In the genomic region with DNA sequence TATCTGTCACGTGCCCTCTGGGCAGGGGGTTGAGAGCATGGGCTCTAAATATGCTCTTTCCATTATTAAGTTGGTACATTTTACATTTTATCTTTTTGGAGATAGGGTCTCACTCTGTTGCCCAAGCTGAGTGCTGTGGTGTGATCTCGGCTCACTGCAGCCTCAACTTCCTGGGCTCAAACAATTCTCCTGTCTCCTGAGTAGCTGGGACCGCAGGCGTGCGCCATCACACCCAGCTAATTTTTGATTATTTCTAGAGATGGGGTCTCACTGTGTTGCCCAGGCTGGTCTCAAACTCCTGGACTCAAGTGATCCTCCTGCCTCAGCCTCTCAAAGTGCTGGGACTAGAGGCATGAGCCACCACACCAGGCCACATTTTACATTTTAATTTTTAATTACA, we compare ENCODE assay signal across 23 cellular contexts. TPM values are rescaled to one million over a fixed set of nuclear protein-coding genes. Genes with fewer than 3 reads are reported as not detected.
DNase-seq lines count a peak whose midpoint lies in the region; ATAC-seq and TF ChIP-seq lines count a peak whose summit lies in the region.
"Had no signal": no experiment of that assay in that cellular context is flagged by ENCODE, and none has a peak within 500 bp of the region (broad histone marks: within the 10 kb centered on the region; RNA-seq: fewer than 3 reads in every experiment).

No MANE protein-coding gene starts in this region.

- DNase-seq in GM23338 (ENCODE audit: low spot score) (no peak), posterior vena cava (ENCODE audit: low spot score) (peak; percentile 55), OCI-LY7 (ENCODE audit: low spot score) (no peak), endothelial cell (ENCODE audit: low spot score) (no peak)
- DNase-seq: 8988T; ACHN; BE2C; C1 segment of cervical spinal cord; CD4-positive, alpha-beta memory T cell; CD4-positive, CD25-positive, alpha-beta regulatory T cell; CD8-positive, alpha-beta memory T cell; COR-L47; DMS 273 treated with DMSO at 0.1 percent for 48 hours; DMS153; DMS53; DMS79; DND-41; EL; GDM1 had no signal

- H3K9me3 Mint-ChIP-seq in GM23338 (no peaks in the 10 kb centered on the region), endothelial cell (ENCODE audit: unreplicated experiment) (no peaks in the 10 kb centered on the region)
- H3K9me3 Mint-ChIP-seq: CD14-positive monocyte; CD4-positive, alpha-beta memory T cell; CD4-positive, CD25-positive, alpha-beta regulatory T cell; CD8-positive, alpha-beta memory T cell had no signal

- no peaks in the 10 kb centered on the region for H3K27me3 ChIP-seq in GM23338 (ENCODE audit: insufficient read depth)
- H3K27me3 ChIP-seq: BE2C, BLaER1 had no signal

- H3K4me2 ChIP-seq in GM23338 (no peak overlapping the region), OCI-LY7 (ENCODE audit: low read length) (no peak overlapping the region)
- H3K4me2 ChIP-seq: BLaER1 had no signal

- CTCF ChIA-PET in HEK293 (lab: Yijun Ruan, JAX), result interaction anchor here (0.7 kb wide), 1 partner anchor 268 kb away, joined by 4 read pairs; no protein-coding TSS in a partner anchor
- CTCF ChIA-PET in OCI-LY7 (lab: Charles Lee; ENCODE audit: unreplicated experiment), result no interaction called here

- H3K4me1 ChIP-seq in GM23338 (ENCODE audit: insufficient read depth) (no peaks in the 10 kb centered on the region), HEK293 (ENCODE audit: control insufficient read depth, insufficient read depth, low read length) (no peaks in the 10 kb centered on the region), OCI-LY7 (ENCODE audit: insufficient read depth, low read length, poor library complexity, severe bottlenecking) (no peaks in the 10 kb centered on the region)
- H3K4me1 ChIP-seq: BE2C, BLaER1 had no signal

- peaks cover 4% of the 10 kb centered on the region; the same call in 1 of the 3 replicates for H3K4me1 Mint-ChIP-seq in GM23338
- H3K4me1 Mint-ChIP-seq in endothelial cell (ENCODE audit: unreplicated experiment), result peaks cover 7% of the 10 kb centered on the region
- H3K4me1 Mint-ChIP-seq: CD4-positive, alpha-beta memory T cell; CD4-positive, CD25-positive, alpha-beta regulatory T cell; CD8-positive, alpha-beta memory T cell had no signal

- H3K79me2 ChIP-seq in GM23338 (replicated peaks; ENCODE audit: insufficient read depth) (no peaks in the 10 kb centered on the region), OCI-LY7 (ENCODE audit: insufficient read depth, low read depth, low read length) (no peaks in the 10 kb centered on the region)

- H3F3A ChIP-seq in GM23338 (replicated peaks; ENCODE audit: low read depth), result no peaks in the 10 kb centered on the region

- peak overlapping the region; percentile 32; the same call in 1 of the 2 replicates for H2AFZ ChIP-seq in GM23338
- H2AFZ ChIP-seq in OCI-LY7 (ENCODE audit: low read length), result no peak overlapping the region

- H3K9me2 ChIP-seq in GM23338 (ENCODE audit: insufficient read depth) (no peaks in the 10 kb centered on the region; the same call in 1 of the 2 replicates), OCI-LY7 (ENCODE audit: insufficient read depth, low read length) (no peaks in the 10 kb centered on the region)

- TF ChIP-seq CTCF in GM23338 (conservative IDR thresholded peaks at IDR 0.05; ENCODE audit: low read depth in 2 of 2), result no peak
- TF ChIP-seq CTCF in HEK293 (tag by site-specific recombination; IDR thresholded peaks at IDR 0.05), result no peak
- no peak for TF ChIP-seq CTCF in OCI-LY7 (conservative IDR thresholded peaks at IDR 0.05; ENCODE audit: low read length)
- TF ChIP-seq CTCF in endothelial cell (IDR thresholded peaks at IDR 0.05; ENCODE audit: unreplicated experiment), result no peak

- no peaks in the 10 kb centered on the region for H3K9me3 ChIP-seq in HEK293 (ENCODE audit: control insufficient read depth, insufficient read depth, low read depth, low read length)
- H3K9me3 ChIP-seq in OCI-LY7 (ENCODE audit: low read length), result no peaks in the 10 kb centered on the region
- H3K9me3 ChIP-seq: BE2C, BLaER1 had no signal

- ATAC-seq in GM23338, result no peak
- ATAC-seq: GM12878 had no signal

- H3K27ac Mint-ChIP-seq in GM23338 (no peak overlapping the region), endothelial cell (ENCODE audit: unreplicated experiment) (no peak overlapping the region)
- H3K27ac Mint-ChIP-seq: CD4-positive, alpha-beta memory T cell had no signal

- POLR2A ChIA-PET in HEK293 (lab: Yijun Ruan, JAX) (no interaction called here), OCI-LY7 (lab: Charles Lee) (no interaction called here)

- BruUV-seq in OCI-LY7 (replicated peaks; lab: Mats Ljungman, UMichigan), result no TSS peak

- intact Hi-C loops in posterior vena cava (cut with DNase I), result loop anchor here in 1 of 2 donors (2.0 kb wide), 1 partner anchor 61 kb away; no protein-coding TSS in a partner anchor
- intact Hi-C loops in OCI-LY7 (cut with micrococcal nuclease; ENCODE audit: unreplicated experiment), result no loop called here

- H3K4me3 ChIP-seq in GM23338, result no peak overlapping the region
- H3K4me3 ChIP-seq in HEK293 (ENCODE audit: low read depth, low read length), result no peak overlapping the region
- H3K4me3 ChIP-seq in OCI-LY7 (ENCODE audit: low read depth, low read length, poor library complexity, severe bottlenecking), result no peak overlapping the region
- H3K4me3 ChIP-seq: BLaER1, GM12878 had no signal

- H3K4me3 Mint-ChIP-seq in GM23338 (no peak overlapping the region), endothelial cell (ENCODE audit: unreplicated experiment) (no peak overlapping the region)
- H3K4me3 Mint-ChIP-seq: CD14-positive monocyte; CD4-positive, alpha-beta memory T cell; CD4-positive, CD25-positive, alpha-beta regulatory T cell; CD8-positive, alpha-beta memory T cell had no signal

- H3K36me3 ChIP-seq in GM23338 (ENCODE audit: insufficient read depth) (no peaks in the 10 kb centered on the region), HEK293 (ENCODE audit: control insufficient read depth in 2 of 2, insufficient read depth in 1 of 2, low read length in 2 of 2) (no peaks in the 10 kb centered on the region), OCI-LY7 (ENCODE audit: insufficient read depth, low read length) (no peaks in the 10 kb centered on the region)
- H3K36me3 ChIP-seq: BE2C, BLaER1 had no signal

- H3K36me3 Mint-ChIP-seq in GM23338 (ENCODE audit: low read depth), result no peaks in the 10 kb centered on the region
- no peaks in the 10 kb centered on the region for H3K36me3 Mint-ChIP-seq in endothelial cell (ENCODE audit: low read depth, unreplicated experiment)
- H3K36me3 Mint-ChIP-seq: CD14-positive monocyte; CD4-positive, alpha-beta memory T cell; CD4-positive, CD25-positive, alpha-beta regulatory T cell; CD8-positive, alpha-beta memory T cell had no signal

- no peaks in the 10 kb centered on the region for H4K20me1 ChIP-seq in GM23338 (replicated peaks; ENCODE audit: insufficient read depth)
- H4K20me1 ChIP-seq in OCI-LY7 (ENCODE audit: insufficient read depth, low read length), result no peaks in the 10 kb centered on the region
- H4K20me1 ChIP-seq: BLaER1 had no signal

- H3K27ac ChIP-seq in GM23338 (ENCODE audit: low read depth) (no peak overlapping the region), HEK293 (ENCODE audit: extremely low read depth, low read depth, low read length) (no peak overlapping the region), OCI-LY7 (ENCODE audit: low read depth, low read length, poor library complexity, severe bottlenecking) (no peak overlapping the region)
- H3K27ac ChIP-seq: BLaER1 had no signal

- H3K27me3 Mint-ChIP-seq in GM23338 (ENCODE audit: insufficient read depth, low read depth, poor library complexity) (peaks cover 10% of the 10 kb centered on the region), endothelial cell (ENCODE audit: unreplicated experiment) (peaks cover 5% of the 10 kb centered on the region)

TF ChIP-seq in GM23338, 12 proteins besides CTCF, POLR2A, EP300 and RAD21:
- TF ChIP-seq ETS1 (IDR thresholded peaks at IDR 0.05) (no peak), ZNF331 (CRISPR knock-in tag; IDR thresholded peaks at IDR 0.05; ENCODE audit: low read depth) (no peak), NANOG (IDR thresholded peaks at IDR 0.05; ENCODE audit: borderline replicate concordance) (no peak)

TF ChIP-seq in HEK293, 187 proteins besides CTCF, POLR2A, EP300 and RAD21:
- TF ChIP-seq ZNF121 (tag by site-specific recombination; IDR thresholded peaks at IDR 0.05) (peak; percentile 72), ZNF214 (tag by site-specific recombination; IDR thresholded peaks at IDR 0.05; ENCODE audit: borderline replicate concordance) (no peak)
TF ChIP-seq in HEK293: peak in this region for 1.

RNA-seq across cellular contexts. Expression of gene KDM6B, which starts 43.9 kb away (rescaled TPM):
- 1.4 and 1.8 TPM in 2 replicates for total RNA-seq in GM23338 (2014; rRNA removed; shearing (Covaris generic))
- polyA plus RNA-seq in GM23338 (2016; fragmentation: Nextera tagmentation; extraction: Ambion mirVana), result 1.1 and 1.4 TPM in 2 replicates
- total RNA-seq in posterior vena cava (10 to 100 TPM; 21.0 to 29.0 TPM), OCI-LY7 (2022) (46.4 and 62.9 TPM in 2 replicates), endothelial cell (ENCODE audit: unreplicated experiment) (47.4 TPM)
- 4.4 and 10.0 TPM in 2 replicates for total RNA-seq in OCI-LY7 (2014; rRNA removed; shearing (Covaris generic))
